ENCODE assay signal across 8 cellular contexts in the genomic region with DNA sequence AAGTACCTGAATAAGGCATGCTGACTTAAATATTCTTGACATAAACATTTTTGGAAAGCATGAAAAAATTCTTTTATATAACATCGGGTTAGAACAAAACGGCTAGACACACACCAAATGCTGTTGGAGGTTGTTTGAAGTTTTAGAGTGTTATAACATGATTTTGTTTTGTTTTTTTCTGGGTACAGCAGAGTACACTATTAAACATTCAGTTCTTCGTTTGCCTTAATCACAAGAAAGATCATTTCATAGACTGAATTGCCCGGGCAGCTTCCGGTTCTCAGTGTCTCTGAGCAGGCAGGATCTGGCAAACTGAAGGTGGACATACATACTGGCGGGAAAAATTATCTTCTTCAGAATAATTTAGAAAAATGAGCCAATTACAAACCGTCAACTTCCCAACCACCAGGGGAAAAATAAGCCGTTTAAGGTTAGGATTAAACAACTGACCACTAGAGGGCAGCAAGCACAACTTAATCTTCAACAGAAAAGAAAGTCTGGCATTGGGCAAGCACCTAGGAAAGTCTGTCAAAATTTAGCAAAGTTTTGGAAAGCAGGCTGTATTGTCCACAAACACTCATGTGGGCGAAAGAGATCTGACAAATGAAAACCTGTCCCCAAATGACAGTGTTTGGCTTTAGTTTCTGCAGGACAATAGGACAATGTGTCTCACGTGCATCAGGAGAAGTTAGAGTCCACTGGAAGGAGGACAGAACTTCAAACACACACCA. TPM values are rescaled to one million over a fixed set of nuclear protein-coding genes. Genes with fewer than 3 reads are reported as not detected.
DNase-seq lines count a peak whose midpoint lies in the region; ATAC-seq and TF ChIP-seq lines count a peak whose summit lies in the region.

No MANE protein-coding gene starts in this region.

- TF ChIP-seq POLR2A in breast epithelium (IDR thresholded peaks at IDR 0.05) = no peak

- no peaks in the 10 kb centered on the region for H3K27me3 ChIP-seq in DND-41 (ENCODE audit: insufficient read depth, low read length, poor library complexity)
- no peaks in the 10 kb centered on the region for H3K27me3 ChIP-seq in breast epithelium

- H3K9ac ChIP-seq in DND-41 (ENCODE audit: low read depth, low read length) = peak overlapping the region; percentile 27

- H3K79me2 ChIP-seq in DND-41 (ENCODE audit: insufficient read depth, low read length) = peaks cover 99% of the 10 kb centered on the region

- H2AFZ ChIP-seq in DND-41 (ENCODE audit: low read depth, low read length) = no peak overlapping the region

- H4K20me1 ChIP-seq in DND-41 (ENCODE audit: insufficient read depth, low read length) = peaks cover 88% of the 10 kb centered on the region

- intact Hi-C loops in breast epithelium (cut with DNase I; ENCODE audit: low total_unique reads) = loop anchor here (10.0 kb wide), 1 partner anchor 366 kb away; no protein-coding TSS in a partner anchor

- H3K36me3 ChIP-seq in DND-41 (ENCODE audit: insufficient read depth, low read length) (peaks cover 93% of the 10 kb centered on the region), breast epithelium (no peaks in the 10 kb centered on the region)

- H3K4me3 ChIP-seq in DND-41 (ENCODE audit: low read depth in 1 of 2, low read length in 2 of 2) (no peak overlapping the region; a peak in 1 of 4 replicates), breast epithelium (peak overlapping the region in 2 of 3 donors; percentile 24 to 40), skin epidermis (peak overlapping the region in 2 of 7 experiments; percentile 8 to 17)

- DNase-seq in DND-41 (peak; percentile 73), HEK293T (ENCODE audit: extremely low spot score) (peak; percentile 67), NCI-H187 treated with DMSO at 0.1 percent for 48 hours (lab: John Stamatoyannopoulos, UW) (peak; percentile 16), T follicular helper cell (ENCODE audit: low read depth) (peak; percentile 54), breast epithelium (ENCODE audit: low spot score in 2 of 2) (peak in 1 of 2 donors; percentile 28), inferior parietal cortex (ENCODE audit: extremely low spot score) (peak; percentile 97)

- H3K27ac ChIP-seq in DND-41 (ENCODE audit: low read length) = peak overlapping the region; percentile 76
- H3K27ac ChIP-seq in breast epithelium = peak overlapping the region; percentile 79 to 84
- peak overlapping the region in 20 of 21 experiments; percentile 40 to 100 (median 69) for H3K27ac ChIP-seq in skin epidermis

- H3K9me3 ChIP-seq in DND-41 (ENCODE audit: insufficient read depth, low read length, severe bottlenecking) = no peaks in the 10 kb centered on the region
- no peaks in the 10 kb centered on the region for H3K9me3 ChIP-seq in breast epithelium

- CTCF ChIA-PET in HEK293T (lab: Yijun Ruan, JAX) = interaction anchor here (1.9 kb wide), 1 partner anchor 361 kb away, joined by 9 read pairs; no protein-coding TSS in a partner anchor

- POLR2A ChIA-PET in HEK293T (lab: Yijun Ruan, JAX) = no interaction called here

- peak overlapping the region; percentile 46 for H3K4me2 ChIP-seq in DND-41 (ENCODE audit: insufficient read depth, low read length)

- peak; percentile 90 for TF ChIP-seq CTCF in DND-41 (IDR thresholded peaks at IDR 0.05; ENCODE audit: borderline replicate concordance, extremely low read depth, low read length, poor library complexity, severe bottlenecking)
- peak; percentile 99 to 100 (median 99) for TF ChIP-seq CTCF in breast epithelium (IDR thresholded peaks at IDR 0.05)

- H3K4me1 ChIP-seq in DND-41 (ENCODE audit: insufficient read depth, low read length) (peaks cover 48% of the 10 kb centered on the region), breast epithelium (peaks cover 0 to 26% of the 10 kb centered on the region in 2 donors)

- peak; percentile 82 for ATAC-seq in DND-41 (ENCODE audit: insufficient read depth, low read depth)
- ATAC-seq in GM18519 (IDR thresholded peaks at IDR 0.05; ENCODE audit: low FRiP score, unreplicated experiment) = no peak

TF ChIP-seq in HEK293T, 16 proteins besides CTCF, POLR2A, EP300 and RAD21:
- TF ChIP-seq ELF4 (IDR thresholded peaks at IDR 0.05) (no peak), FOXK2 (IDR thresholded peaks at IDR 0.05) (no peak), SUZ12 (IDR thresholded peaks at IDR 0.05) (no peak), FOXM1 (IDR thresholded peaks at IDR 0.05; ENCODE audit: borderline replicate concordance) (no peak), CTBP1 (IDR thresholded peaks at IDR 0.05; ENCODE audit: borderline replicate concordance) (no peak), L3MBTL2 (conservative IDR thresholded peaks at IDR 0.05) (no peak), FOXA1 (IDR thresholded peaks at IDR 0.05) (no peak), ZNF384 (IDR thresholded peaks at IDR 0.05) (no peak), NFRKB (IDR thresholded peaks at IDR 0.05) (no peak)
- TF ChIP-seq, protein P1, sequence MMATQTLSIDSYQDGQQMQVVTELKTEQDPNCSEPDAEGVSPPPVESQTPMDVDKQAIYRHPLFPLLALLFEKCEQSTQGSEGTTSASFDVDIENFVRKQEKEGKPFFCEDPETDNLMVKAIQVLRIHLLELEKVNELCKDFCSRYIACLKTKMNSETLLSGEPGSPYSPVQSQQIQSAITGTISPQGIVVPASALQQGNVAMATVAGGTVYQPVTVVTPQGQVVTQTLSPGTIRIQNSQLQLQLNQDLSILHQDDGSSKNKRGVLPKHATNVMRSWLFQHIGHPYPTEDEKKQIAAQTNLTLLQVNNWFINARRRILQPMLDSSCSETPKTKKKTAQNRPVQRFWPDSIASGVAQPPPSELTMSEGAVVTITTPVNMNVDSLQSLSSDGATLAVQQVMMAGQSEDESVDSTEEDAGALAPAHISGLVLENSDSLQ (IDR thresholded peaks at IDR 0.05) = no peak

RNA-seq across cellular contexts. Expression of a gene that starts 15.0 kb away (rescaled TPM):
- 10 to 100 TPM; 22.4 to 54.7 (median 48.3) TPM for total RNA-seq in breast epithelium

Comparison
In these comparisons a context has a peak if more than half of its experiments do, and no peak if none do; other contexts are left out.
1. H3K4me3 ChIP-seq: peak in breast epithelium (2 of 3); none in DND-41 (0 of 2).
2. Peak in every context shown above with its lines, with median percentiles within 50 percentile points of each other: H3K27ac ChIP-seq.